Comparison of ENCODE assay signal across 3 cellular contexts in genomic region chr2:126100956-126101355, GRCh38.
"Had no signal": no experiment of that assay in that cellular context is flagged by ENCODE, and none has a peak within 500 bp of the region (broad histone marks: within the 10 kb centered on the region; RNA-seq: fewer than 3 reads in every experiment).

No MANE protein-coding gene starts in this region.

- H3K4me3 ChIP-seq: K562 had no signal

- DNase-seq: IMR-90 had no signal

- H3K27ac ChIP-seq: HL-60 had no signal
